1 cellular context compared by ENCODE assay signal in genomic region chr16:88906535-88907105, GRCh38.
TF ChIP-seq lines count a peak whose summit lies in the region.

No MANE protein-coding gene starts in this region.

TF ChIP-seq in H1, 55 proteins besides CTCF, POLR2A, EP300 and RAD21:
- TF ChIP-seq TCF12 (IDR thresholded peaks at IDR 0.05; ENCODE audit: low read depth, low read length) (no peak), BRCA1 (IDR thresholded peaks at IDR 0.05; ENCODE audit: low read depth, low read length) (no peak), SP2 (IDR thresholded peaks at IDR 0.05; ENCODE audit: low read length) (no peak), ATF2 (IDR thresholded peaks at IDR 0.05; ENCODE audit: low read length) (no peak), EGR1 (IDR thresholded peaks at IDR 0.05; ENCODE audit: borderline replicate concordance, low read depth, low read length) (no peak), NANOG (IDR thresholded peaks at IDR 0.05; ENCODE audit: insufficient read depth, low read depth, low read length, poor library complexity, severe bottlenecking) (no peak), CEBPB (IDR thresholded peaks at IDR 0.05; ENCODE audit: low read depth, low read length) (no peak), SUZ12 (IDR thresholded peaks at IDR 0.05; ENCODE audit: low read length) (no peak), CTBP2 (IDR thresholded peaks at IDR 0.05; ENCODE audit: borderline replicate concordance, insufficient read depth, insufficient read length, low read length) (no peak), BACH1 (IDR thresholded peaks at IDR 0.05; ENCODE audit: low read length) (no peak), CBX8 (IDR thresholded peaks at IDR 0.05; ENCODE audit: borderline replicate concordance, low read depth, low read length) (no peak), BCL11A (IDR thresholded peaks at IDR 0.05; ENCODE audit: low read depth in 2 of 2, low read length in 2 of 2) (no peak), CHD2 (IDR thresholded peaks at IDR 0.05; ENCODE audit: low read length) (no peak), CHD7 (IDR thresholded peaks at IDR 0.05; ENCODE audit: insufficient replicate concordance, low read length) (no peak)
